In the genomic region with DNA sequence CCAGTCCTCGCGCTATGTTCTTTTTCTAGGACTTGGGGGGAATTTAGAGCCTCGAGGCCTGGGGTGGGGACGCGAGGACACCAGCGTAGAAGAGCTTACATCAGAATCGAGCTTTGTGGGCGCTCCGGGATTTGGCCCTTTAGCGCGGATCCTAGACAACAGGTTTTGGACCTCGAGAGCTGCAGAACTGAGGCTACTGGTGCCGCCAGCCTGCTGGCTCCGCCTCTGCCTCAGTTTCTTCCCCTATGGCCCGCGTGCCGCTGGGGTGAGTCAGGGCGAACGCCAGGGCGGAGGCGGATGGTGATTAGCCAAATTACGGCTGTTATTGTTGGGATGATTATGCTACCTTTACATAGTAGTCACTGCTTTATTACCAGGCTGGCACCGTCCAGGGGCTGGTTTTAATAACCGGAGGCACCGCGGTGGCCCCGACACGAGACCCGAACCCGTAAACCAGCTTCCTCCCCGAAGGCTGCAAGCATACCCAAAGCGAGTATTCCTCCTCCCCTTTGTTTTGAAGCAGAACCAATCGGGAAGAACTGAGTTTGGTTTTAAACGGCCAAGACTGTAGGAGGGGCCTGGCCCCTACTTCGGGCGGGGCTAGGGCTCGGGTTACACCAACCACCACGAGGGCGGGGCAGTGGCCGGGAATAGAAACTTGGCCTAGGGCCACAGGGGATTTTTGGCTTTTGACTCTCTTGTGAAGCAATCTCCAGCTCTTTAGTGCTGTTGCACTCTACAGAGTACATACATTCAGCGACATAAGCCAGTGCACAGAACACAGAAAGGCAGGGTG, we compare ENCODE assay signal across 8 cellular contexts.
DNase-seq lines count a peak whose midpoint lies in the region; ATAC-seq lines count a peak whose summit lies in the region.

No MANE protein-coding gene starts in this region.

- ATAC-seq in GM19043 (IDR thresholded peaks at IDR 0.05; ENCODE audit: low read depth, unreplicated experiment) = peak; percentile 64
- peak; percentile 70 for ATAC-seq in HG03354 (IDR thresholded peaks at IDR 0.05; ENCODE audit: poor library complexity, severe bottlenecking, unreplicated experiment)
- ATAC-seq in activated CD4-positive, CD25-positive, alpha-beta regulatory T cell treated with anti-CD3 and anti-CD28 coated beads, Interleukin-2, amount 50 U/mL, for 24 hours = peak; percentile 59 to 66

- DNase-seq in AG20443 (ENCODE audit: low spot score) = peak; percentile 98
- DNase-seq in NCI-H446 (lab: John Stamatoyannopoulos, UW) = peak; percentile 95 to 98
- DNase-seq in cerebellar cortex (ENCODE audit: low spot score) = peak; percentile 99
- DNase-seq in islet precursor cell = peak; percentile 98
- peak; percentile 75 for DNase-seq in stimulated activated CD4-positive, alpha-beta T cell treated with anti-CD3 and anti-CD28 coated beads, Interleukin-12 subunit alpha, Interleukin-12 subunit beta, amount 100 ng/mL, for 4 hours

Comparison
In these comparisons a context has a peak if more than half of its experiments do, and no peak if none do; other contexts are left out.
1. Peak in every context shown above with its lines: DNase-seq and ATAC-seq.